ENCODE assay signal across 15 cellular contexts in the genomic region with DNA sequence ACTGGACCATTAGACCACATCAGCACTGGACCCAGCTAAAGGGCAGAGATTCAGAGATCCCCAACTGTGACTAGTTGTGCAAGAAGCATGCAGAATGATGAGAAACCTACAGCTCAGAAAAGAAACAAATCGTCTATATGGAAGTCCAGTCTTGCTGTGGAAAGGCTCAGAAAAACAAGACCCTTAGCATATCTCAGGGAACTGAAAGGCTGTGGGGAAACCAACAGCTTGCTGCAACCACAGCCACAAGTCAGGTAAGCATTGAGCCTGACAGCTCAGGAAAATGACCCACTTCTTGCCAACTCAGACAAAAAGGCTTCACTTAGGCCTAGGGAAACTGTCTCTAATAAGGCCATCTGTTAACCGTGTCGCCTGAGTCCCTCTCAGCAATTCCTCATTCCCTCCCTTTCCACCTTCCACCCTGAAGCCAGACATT.
DNase-seq lines count a peak whose midpoint lies in the region; ATAC-seq and TF ChIP-seq lines count a peak whose summit lies in the region.
"Had no signal": no experiment of that assay in that cellular context is flagged by ENCODE, and none has a peak within 500 bp of the region (broad histone marks: within the 10 kb centered on the region; RNA-seq: fewer than 3 reads in every experiment).

No MANE protein-coding gene starts in this region.

- DNase-seq in GM13976 (ENCODE audit: low spot score) (peak; percentile 14), NCI-H69 (lab: John Stamatoyannopoulos, UW) (peak; percentile 84), epithelial cell of proximal tubule (ENCODE audit: low read depth) (peak; percentile 26), T-helper 1 cell (no peak), SKM-1 treated with dmso at 0.1 percent for 144 hours (lab: John Stamatoyannopoulos, UW; ENCODE audit: unreplicated experiment) (no peak), left colon (no peak)
- DNase-seq in activated CD4-positive, CD25-positive, alpha-beta regulatory T cell treated with anti-CD3 and anti-CD28 coated beads, Interleukin-2, amount 50 U/mL, for 72 hours, result no peak
- DNase-seq: adrenal gland; CD8-positive, alpha-beta T cell; KBM-7; mammary epithelial cell had no signal

- ATAC-seq in HG02798 (IDR thresholded peaks at IDR 0.05; ENCODE audit: poor library complexity, unreplicated experiment) (peak; percentile 71), left colon (no peak)
- ATAC-seq: CD8-positive, alpha-beta T cell; gastroesophageal sphincter had no signal

- intact Hi-C loops in left colon (cut with DNase I, micrococcal nuclease), result no loop called here

- TF ChIP-seq CTCF in GM13976 (IDR thresholded peaks at IDR 0.05; ENCODE audit: borderline replicate concordance, control extremely low read depth, extremely low read depth, insufficient read depth, missing control alignments) (no peak), epithelial cell of proximal tubule (conservative IDR thresholded peaks at IDR 0.05; ENCODE audit: low read depth, low read length) (no peak)

- no peak overlapping the region for H3K4me3 ChIP-seq in epithelial cell of proximal tubule (ENCODE audit: low read depth, low read length)
- H3K4me3 ChIP-seq: adrenal gland, coronary artery, gastroesophageal sphincter, right atrium auricular region had no signal

- in situ Hi-C loops in GM13976 (cut with MboI; ENCODE audit: low sequenced_read_pairs, unreplicated experiment), result no loop called here

Comparison
In these comparisons a context has a peak if more than half of its experiments do, and no peak if none do; other contexts are left out.
1. DNase-seq: peak in GM13976 (single experiment), NCI-H69 (single experiment) and epithelial cell of proximal tubule (single experiment); none in T-helper 1 cell (0 of 5), activated CD4-positive, CD25-positive, alpha-beta regulatory T cell treated with anti-CD3 and anti-CD28 coated beads, Interleukin-2, amount 50 U/mL, for 72 hours (single experiment), SKM-1 treated with dmso at 0.1 percent for 144 hours (single experiment) and left colon (0 of 2).